ENCODE assay signal across 2 cellular contexts in the genomic region with DNA sequence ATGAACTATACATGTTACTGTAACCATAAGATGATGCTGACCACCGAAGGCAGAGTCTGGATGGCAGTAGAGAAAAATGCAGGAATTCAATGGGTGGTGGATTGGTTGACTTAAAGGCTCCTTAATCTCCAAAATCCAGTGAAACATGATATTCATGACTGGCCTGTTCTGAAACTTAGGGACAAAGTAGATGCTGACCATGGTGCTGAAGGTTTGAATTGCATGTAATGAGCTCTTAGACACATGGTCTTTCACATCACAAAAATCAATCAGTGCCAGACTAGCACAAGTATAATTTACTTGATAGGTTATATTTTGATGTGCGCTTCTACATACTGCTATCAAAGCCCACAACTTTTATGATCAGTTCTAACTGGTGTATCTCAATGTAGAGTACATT.
TF ChIP-seq lines count a peak whose summit lies in the region.

No MANE protein-coding gene starts in this region.

TF ChIP-seq in HepG2, 621 proteins besides CTCF, POLR2A, EP300 and RAD21:
- TF ChIP-seq, protein P1, sequence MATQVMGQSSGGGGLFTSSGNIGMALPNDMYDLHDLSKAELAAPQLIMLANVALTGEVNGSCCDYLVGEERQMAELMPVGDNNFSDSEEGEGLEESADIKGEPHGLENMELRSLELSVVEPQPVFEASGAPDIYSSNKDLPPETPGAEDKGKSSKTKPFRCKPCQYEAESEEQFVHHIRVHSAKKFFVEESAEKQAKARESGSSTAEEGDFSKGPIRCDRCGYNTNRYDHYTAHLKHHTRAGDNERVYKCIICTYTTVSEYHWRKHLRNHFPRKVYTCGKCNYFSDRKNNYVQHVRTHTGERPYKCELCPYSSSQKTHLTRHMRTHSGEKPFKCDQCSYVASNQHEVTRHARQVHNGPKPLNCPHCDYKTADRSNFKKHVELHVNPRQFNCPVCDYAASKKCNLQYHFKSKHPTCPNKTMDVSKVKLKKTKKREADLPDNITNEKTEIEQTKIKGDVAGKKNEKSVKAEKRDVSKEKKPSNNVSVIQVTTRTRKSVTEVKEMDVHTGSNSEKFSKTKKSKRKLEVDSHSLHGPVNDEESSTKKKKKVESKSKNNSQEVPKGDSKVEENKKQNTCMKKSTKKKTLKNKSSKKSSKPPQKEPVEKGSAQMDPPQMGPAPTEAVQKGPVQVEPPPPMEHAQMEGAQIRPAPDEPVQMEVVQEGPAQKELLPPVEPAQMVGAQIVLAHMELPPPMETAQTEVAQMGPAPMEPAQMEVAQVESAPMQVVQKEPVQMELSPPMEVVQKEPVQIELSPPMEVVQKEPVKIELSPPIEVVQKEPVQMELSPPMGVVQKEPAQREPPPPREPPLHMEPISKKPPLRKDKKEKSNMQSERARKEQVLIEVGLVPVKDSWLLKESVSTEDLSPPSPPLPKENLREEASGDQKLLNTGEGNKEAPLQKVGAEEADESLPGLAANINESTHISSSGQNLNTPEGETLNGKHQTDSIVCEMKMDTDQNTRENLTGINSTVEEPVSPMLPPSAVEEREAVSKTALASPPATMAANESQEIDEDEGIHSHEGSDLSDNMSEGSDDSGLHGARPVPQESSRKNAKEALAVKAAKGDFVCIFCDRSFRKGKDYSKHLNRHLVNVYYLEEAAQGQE (IDR thresholded peaks at IDR 0.05; ENCODE audit: borderline replicate concordance in 1 of 2, low read depth in 1 of 2, low read length in 2 of 2) = peak; percentile 45 to 93
- TF ChIP-seq MIER2 (CRISPR knock-in tag; IDR thresholded peaks at IDR 0.05) (peak; percentile 93), HNF4A (CRISPR knock-in tag; IDR thresholded peaks at IDR 0.05) (no peak)
TF ChIP-seq in HepG2: peak in this region for 2.

TF ChIP-seq in SK-N-SH, 30 proteins besides CTCF, POLR2A, EP300 and RAD21:
- TF ChIP-seq, protein P1 (IDR thresholded peaks at IDR 0.05; ENCODE audit: low read depth, low read length) = peak; percentile 96
- TF ChIP-seq, protein P2, sequence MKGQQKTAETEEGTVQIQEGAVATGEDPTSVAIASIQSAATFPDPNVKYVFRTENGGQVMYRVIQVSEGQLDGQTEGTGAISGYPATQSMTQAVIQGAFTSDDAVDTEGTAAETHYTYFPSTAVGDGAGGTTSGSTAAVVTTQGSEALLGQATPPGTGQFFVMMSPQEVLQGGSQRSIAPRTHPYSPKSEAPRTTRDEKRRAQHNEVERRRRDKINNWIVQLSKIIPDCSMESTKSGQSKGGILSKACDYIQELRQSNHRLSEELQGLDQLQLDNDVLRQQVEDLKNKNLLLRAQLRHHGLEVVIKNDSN (IDR thresholded peaks at IDR 0.05; ENCODE audit: borderline replicate concordance, low read depth) = no peak
TF ChIP-seq in SK-N-SH: peak in this region for 1.
